In the genomic region with DNA sequence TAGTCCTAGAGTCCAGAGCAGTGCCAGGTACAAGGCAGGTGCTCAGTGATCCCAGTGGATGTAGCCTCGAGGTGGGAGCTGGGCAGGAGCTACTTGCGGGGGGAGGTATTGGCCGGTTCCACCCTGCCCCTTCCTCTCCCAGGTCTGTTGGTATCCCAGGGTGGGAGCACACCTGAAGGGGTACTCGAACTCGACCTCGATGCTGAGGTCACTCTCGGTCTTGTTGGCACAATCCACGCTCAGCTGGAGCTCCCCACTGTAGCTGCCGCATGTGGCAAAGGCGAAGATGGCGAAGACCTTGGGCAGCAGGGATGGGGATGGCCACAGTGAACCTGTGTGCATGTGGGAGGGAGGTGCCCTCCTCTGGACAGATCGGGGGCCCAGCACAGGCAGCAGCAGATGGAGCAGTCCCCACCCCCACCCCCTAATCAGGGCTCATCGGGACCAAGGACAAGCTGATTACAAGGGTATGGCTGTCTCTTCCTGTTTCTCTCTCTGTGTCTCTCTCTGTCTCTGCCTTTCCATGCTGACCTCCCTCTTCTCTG, we compare ENCODE assay signal across 2 cellular contexts.
TF ChIP-seq lines count a peak whose summit lies in the region.

No MANE protein-coding gene starts in this region.

TF ChIP-seq in K562, 482 proteins besides CTCF, POLR2A, EP300 and RAD21:
- TF ChIP-seq CREBBP (IDR thresholded peaks at IDR 0.05; ENCODE audit: low read depth, low read length): no peak
- TF ChIP-seq HIVEP1 (CRISPR knock-in tag; IDR thresholded peaks at IDR 0.05): no peak
- TF ChIP-seq, protein P1, sequence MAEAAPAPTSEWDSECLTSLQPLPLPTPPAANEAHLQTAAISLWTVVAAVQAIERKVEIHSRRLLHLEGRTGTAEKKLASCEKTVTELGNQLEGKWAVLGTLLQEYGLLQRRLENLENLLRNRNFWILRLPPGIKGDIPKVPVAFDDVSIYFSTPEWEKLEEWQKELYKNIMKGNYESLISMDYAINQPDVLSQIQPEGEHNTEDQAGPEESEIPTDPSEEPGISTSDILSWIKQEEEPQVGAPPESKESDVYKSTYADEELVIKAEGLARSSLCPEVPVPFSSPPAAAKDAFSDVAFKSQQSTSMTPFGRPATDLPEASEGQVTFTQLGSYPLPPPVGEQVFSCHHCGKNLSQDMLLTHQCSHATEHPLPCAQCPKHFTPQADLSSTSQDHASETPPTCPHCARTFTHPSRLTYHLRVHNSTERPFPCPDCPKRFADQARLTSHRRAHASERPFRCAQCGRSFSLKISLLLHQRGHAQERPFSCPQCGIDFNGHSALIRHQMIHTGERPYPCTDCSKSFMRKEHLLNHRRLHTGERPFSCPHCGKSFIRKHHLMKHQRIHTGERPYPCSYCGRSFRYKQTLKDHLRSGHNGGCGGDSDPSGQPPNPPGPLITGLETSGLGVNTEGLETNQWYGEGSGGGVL (CRISPR knock-in tag; IDR thresholded peaks at IDR 0.05): no peak
- TF ChIP-seq ZC3H8 (IDR thresholded peaks at IDR 0.05): no peak
- TF ChIP-seq, protein P2, sequence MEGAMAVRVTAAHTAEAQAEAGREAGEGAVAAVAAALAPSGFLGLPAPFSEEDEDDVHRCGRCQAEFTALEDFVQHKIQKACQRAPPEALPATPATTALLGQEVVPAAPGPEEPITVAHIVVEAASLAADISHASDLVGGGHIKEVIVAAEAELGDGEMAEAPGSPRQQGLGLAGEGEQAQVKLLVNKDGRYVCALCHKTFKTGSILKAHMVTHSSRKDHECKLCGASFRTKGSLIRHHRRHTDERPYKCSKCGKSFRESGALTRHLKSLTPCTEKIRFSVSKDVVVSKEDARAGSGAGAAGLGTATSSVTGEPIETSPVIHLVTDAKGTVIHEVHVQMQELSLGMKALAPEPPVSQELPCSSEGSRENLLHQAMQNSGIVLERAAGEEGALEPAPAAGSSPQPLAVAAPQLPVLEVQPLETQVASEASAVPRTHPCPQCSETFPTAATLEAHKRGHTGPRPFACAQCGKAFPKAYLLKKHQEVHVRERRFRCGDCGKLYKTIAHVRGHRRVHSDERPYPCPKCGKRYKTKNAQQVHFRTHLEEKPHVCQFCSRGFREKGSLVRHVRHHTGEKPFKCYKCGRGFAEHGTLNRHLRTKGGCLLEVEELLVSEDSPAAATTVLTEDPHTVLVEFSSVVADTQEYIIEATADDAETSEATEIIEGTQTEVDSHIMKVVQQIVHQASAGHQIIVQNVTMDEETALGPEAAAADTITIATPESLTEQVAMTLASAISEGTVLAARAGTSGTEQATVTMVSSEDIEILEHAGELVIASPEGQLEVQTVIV (CRISPR knock-in tag; IDR thresholded peaks at IDR 0.05; ENCODE audit: borderline replicate concordance): no peak
- TF ChIP-seq POLR2AphosphoS5 (IDR thresholded peaks at IDR 0.05; ENCODE audit: control insufficient read depth, insufficient read depth, low read depth, low read length): no peak
- TF ChIP-seq, protein P3, sequence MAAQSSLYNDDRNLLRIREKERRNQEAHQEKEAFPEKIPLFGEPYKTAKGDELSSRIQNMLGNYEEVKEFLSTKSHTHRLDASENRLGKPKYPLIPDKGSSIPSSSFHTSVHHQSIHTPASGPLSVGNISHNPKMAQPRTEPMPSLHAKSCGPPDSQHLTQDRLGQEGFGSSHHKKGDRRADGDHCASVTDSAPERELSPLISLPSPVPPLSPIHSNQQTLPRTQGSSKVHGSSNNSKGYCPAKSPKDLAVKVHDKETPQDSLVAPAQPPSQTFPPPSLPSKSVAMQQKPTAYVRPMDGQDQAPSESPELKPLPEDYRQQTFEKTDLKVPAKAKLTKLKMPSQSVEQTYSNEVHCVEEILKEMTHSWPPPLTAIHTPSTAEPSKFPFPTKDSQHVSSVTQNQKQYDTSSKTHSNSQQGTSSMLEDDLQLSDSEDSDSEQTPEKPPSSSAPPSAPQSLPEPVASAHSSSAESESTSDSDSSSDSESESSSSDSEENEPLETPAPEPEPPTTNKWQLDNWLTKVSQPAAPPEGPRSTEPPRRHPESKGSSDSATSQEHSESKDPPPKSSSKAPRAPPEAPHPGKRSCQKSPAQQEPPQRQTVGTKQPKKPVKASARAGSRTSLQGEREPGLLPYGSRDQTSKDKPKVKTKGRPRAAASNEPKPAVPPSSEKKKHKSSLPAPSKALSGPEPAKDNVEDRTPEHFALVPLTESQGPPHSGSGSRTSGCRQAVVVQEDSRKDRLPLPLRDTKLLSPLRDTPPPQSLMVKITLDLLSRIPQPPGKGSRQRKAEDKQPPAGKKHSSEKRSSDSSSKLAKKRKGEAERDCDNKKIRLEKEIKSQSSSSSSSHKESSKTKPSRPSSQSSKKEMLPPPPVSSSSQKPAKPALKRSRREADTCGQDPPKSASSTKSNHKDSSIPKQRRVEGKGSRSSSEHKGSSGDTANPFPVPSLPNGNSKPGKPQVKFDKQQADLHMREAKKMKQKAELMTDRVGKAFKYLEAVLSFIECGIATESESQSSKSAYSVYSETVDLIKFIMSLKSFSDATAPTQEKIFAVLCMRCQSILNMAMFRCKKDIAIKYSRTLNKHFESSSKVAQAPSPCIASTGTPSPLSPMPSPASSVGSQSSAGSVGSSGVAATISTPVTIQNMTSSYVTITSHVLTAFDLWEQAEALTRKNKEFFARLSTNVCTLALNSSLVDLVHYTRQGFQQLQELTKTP (IDR thresholded peaks at IDR 0.05; ENCODE audit: low read depth in 1 of 2, partially characterized antibody in 2 of 2): no peak
- TF ChIP-seq ZNF41 (CRISPR knock-in tag; conservative IDR thresholded peaks at IDR 0.05): no peak
- TF ChIP-seq RBM25 (IDR thresholded peaks at IDR 0.05; ENCODE audit: low read depth, low read length, severe bottlenecking): no peak
- TF ChIP-seq, protein P4, sequence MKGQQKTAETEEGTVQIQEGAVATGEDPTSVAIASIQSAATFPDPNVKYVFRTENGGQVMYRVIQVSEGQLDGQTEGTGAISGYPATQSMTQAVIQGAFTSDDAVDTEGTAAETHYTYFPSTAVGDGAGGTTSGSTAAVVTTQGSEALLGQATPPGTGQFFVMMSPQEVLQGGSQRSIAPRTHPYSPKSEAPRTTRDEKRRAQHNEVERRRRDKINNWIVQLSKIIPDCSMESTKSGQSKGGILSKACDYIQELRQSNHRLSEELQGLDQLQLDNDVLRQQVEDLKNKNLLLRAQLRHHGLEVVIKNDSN (CRISPR knock-in tag; IDR thresholded peaks at IDR 0.05): no peak
- TF ChIP-seq ZNF561 (CRISPR knock-in tag; conservative IDR thresholded peaks at IDR 0.05): no peak

TF ChIP-seq in neural cell, 6 proteins besides CTCF, POLR2A, EP300 and RAD21:
- TF ChIP-seq TAF1 (IDR thresholded peaks at IDR 0.05; ENCODE audit: low read depth) (no peak), SMC3 (conservative IDR thresholded peaks at IDR 0.05; ENCODE audit: poor library complexity) (no peak), MXI1 (conservative IDR thresholded peaks at IDR 0.05; ENCODE audit: poor library complexity, severe bottlenecking) (no peak), POLR2AphosphoS5 (IDR thresholded peaks at IDR 0.05) (no peak), EZH2 (IDR thresholded peaks at IDR 0.05; ENCODE audit: borderline replicate concordance, insufficient read depth, low read length, poor library complexity, severe bottlenecking) (no peak)
- TF ChIP-seq, protein P5, sequence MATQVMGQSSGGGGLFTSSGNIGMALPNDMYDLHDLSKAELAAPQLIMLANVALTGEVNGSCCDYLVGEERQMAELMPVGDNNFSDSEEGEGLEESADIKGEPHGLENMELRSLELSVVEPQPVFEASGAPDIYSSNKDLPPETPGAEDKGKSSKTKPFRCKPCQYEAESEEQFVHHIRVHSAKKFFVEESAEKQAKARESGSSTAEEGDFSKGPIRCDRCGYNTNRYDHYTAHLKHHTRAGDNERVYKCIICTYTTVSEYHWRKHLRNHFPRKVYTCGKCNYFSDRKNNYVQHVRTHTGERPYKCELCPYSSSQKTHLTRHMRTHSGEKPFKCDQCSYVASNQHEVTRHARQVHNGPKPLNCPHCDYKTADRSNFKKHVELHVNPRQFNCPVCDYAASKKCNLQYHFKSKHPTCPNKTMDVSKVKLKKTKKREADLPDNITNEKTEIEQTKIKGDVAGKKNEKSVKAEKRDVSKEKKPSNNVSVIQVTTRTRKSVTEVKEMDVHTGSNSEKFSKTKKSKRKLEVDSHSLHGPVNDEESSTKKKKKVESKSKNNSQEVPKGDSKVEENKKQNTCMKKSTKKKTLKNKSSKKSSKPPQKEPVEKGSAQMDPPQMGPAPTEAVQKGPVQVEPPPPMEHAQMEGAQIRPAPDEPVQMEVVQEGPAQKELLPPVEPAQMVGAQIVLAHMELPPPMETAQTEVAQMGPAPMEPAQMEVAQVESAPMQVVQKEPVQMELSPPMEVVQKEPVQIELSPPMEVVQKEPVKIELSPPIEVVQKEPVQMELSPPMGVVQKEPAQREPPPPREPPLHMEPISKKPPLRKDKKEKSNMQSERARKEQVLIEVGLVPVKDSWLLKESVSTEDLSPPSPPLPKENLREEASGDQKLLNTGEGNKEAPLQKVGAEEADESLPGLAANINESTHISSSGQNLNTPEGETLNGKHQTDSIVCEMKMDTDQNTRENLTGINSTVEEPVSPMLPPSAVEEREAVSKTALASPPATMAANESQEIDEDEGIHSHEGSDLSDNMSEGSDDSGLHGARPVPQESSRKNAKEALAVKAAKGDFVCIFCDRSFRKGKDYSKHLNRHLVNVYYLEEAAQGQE (IDR thresholded peaks at IDR 0.05; ENCODE audit: borderline replicate concordance): no peak
TF ChIP-seq in neural cell: peak in this region for 0.
